15 cellular contexts compared by ENCODE assay signal in the genomic region with DNA sequence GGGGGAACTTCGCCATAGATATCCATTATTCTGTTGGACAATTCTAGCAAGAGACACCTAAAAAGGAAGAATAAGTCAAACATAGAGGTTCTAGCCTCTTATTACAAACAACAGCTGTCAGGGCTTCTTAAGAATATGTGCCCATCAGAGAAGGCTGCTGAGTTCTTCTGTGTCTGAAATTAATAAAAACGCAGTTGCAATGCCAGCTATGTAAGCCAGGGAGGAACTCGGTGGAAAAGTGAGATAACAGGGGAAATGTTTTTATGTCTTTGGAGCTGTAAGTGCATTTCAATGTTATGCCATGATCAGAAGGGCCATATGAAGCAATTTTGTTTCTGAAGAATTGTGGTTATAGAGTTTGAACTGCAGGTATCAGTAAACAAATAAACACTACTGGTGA.
DNase-seq lines count a peak whose midpoint lies in the region; ATAC-seq, FAIRE-seq and TF ChIP-seq lines count a peak whose summit lies in the region.
"Had no signal": no experiment of that assay in that cellular context is flagged by ENCODE, and none has a peak within 500 bp of the region (broad histone marks: within the 10 kb centered on the region; RNA-seq: fewer than 3 reads in every experiment).

No MANE protein-coding gene starts in this region.

- H4K8ac ChIP-seq in H9 (replicated peaks; ENCODE audit: insufficient read length, low read depth, low read length): no peak overlapping the region

- no peak overlapping the region for H3K56ac ChIP-seq in H9 (ENCODE audit: insufficient read length, low read depth, low read length)

- H4K91ac ChIP-seq in H9 (ENCODE audit: insufficient read length, low read depth, low read length): no peak overlapping the region

- H3T11ph ChIP-seq in H9 (ENCODE audit: low read length): no peak overlapping the region

- H3K27ac ChIP-seq in ACC112 (ENCODE audit: low read depth, low read length) (no peak overlapping the region), H9 (ENCODE audit: insufficient read length, low read depth, low read length) (no peak overlapping the region)
- H3K27ac ChIP-seq: A549, KMS-11 had no signal

- H3K9ac ChIP-seq in adipocyte (ENCODE audit: low read length) (no peak overlapping the region), H9 (ENCODE audit: extremely low read depth, insufficient read length, low read length) (no peak overlapping the region)
- H3K9ac ChIP-seq: KMS-11 had no signal

- H2BK15ac ChIP-seq in H9 (ENCODE audit: low read depth, low read length): no peak overlapping the region

- no peak overlapping the region for H2BK20ac ChIP-seq in H9 (ENCODE audit: low read depth, low read length, poor library complexity, severe bottlenecking)

- H3K4me3 ChIP-seq in ACC112 (ENCODE audit: low read depth, low read length): no peak overlapping the region
- H3K4me3 ChIP-seq in adipocyte (ENCODE audit: low read length): no peak overlapping the region
- no peak overlapping the region for H3K4me3 ChIP-seq in fibroblast of pulmonary artery (replicated peaks; ENCODE audit: low read depth, low read length)
- H3K4me3 ChIP-seq: A549, MG63 had no signal

- H4K20me1 ChIP-seq in H9 (ENCODE audit: control insufficient read depth, insufficient read depth, insufficient read length): no peaks in the 10 kb centered on the region

- no CpG with 5 or more reads among the region's 3 CpGs for WGBS in H9 (ENCODE audit: extremely low coverage, insufficient read length, low lambda C conversion rate)

- no peak for TF ChIP-seq CTCF in D721Med (IDR thresholded peaks at IDR 0.05; ENCODE audit: insufficient read depth, missing control alignments)
- peak; percentile 26 for TF ChIP-seq CTCF in fibroblast of pulmonary artery (IDR thresholded peaks at IDR 0.05; ENCODE audit: low read length, missing control alignments)
- no peak for TF ChIP-seq CTCF in H9 (conservative IDR thresholded peaks at IDR 0.05)

- peaks cover 5% of the 10 kb centered on the region for H3K36me3 ChIP-seq in ACC112 (ENCODE audit: insufficient read depth, low read length)
- no peaks in the 10 kb centered on the region for H3K36me3 ChIP-seq in adipocyte (ENCODE audit: control insufficient read depth, insufficient read depth, low read length, severe bottlenecking)
- H3K36me3 ChIP-seq: MG63 had no signal

- H3K4me2 ChIP-seq in H9 (ENCODE audit: insufficient read depth, insufficient read length, low read length): no peak overlapping the region
- H3K4me2 ChIP-seq: A549, KMS-11 had no signal

- H3K9me3 ChIP-seq in adipocyte (ENCODE audit: control insufficient read depth, low read length) (no peaks in the 10 kb centered on the region), H9 (ENCODE audit: control insufficient read depth, low read depth, low read length) (no peaks in the 10 kb centered on the region)
- H3K9me3 ChIP-seq: A549, MG63 had no signal

- H3K4me1 ChIP-seq in ACC112 (ENCODE audit: control insufficient read depth, insufficient read depth, low read length, unreplicated experiment) (peaks cover 13% of the 10 kb centered on the region), adipocyte (ENCODE audit: control insufficient read depth, insufficient read depth, low read length) (no peaks in the 10 kb centered on the region), H9 (ENCODE audit: insufficient read depth, low read length) (no peaks in the 10 kb centered on the region)

- H2BK120ac ChIP-seq in H9 (ENCODE audit: low read depth, low read length, poor library complexity, severe bottlenecking): no peak overlapping the region

- H3K4me3 Mint-ChIP-seq in H9: no peak overlapping the region
- H3K4me3 Mint-ChIP-seq: B cell; CD8-positive, alpha-beta T cell had no signal

- H2AFZ ChIP-seq in ACC112 (ENCODE audit: low read length, unreplicated experiment) (peak overlapping the region; percentile 13), H9 (ENCODE audit: low read length) (no peak overlapping the region)

- no peaks in the 10 kb centered on the region for H3K23me2 ChIP-seq in H9 (ENCODE audit: insufficient read length, low read depth, low read length, poor library complexity, severe bottlenecking)

- no peak overlapping the region for H3K18ac ChIP-seq in H9 (ENCODE audit: insufficient read length, low read depth, low read length)

- H3K27me3 ChIP-seq in ACC112 (ENCODE audit: insufficient read depth, low read length): no peaks in the 10 kb centered on the region
- no peaks in the 10 kb centered on the region for H3K27me3 ChIP-seq in adipocyte (replicated peaks; ENCODE audit: control insufficient read depth, insufficient read depth, low read length)
- H3K27me3 ChIP-seq in H9 (ENCODE audit: insufficient read depth, low read length): no peaks in the 10 kb centered on the region
- H3K27me3 ChIP-seq: MG63 had no signal

- no peak overlapping the region for H2AK5ac ChIP-seq in H9 (ENCODE audit: insufficient read length, low read length)

- no peak overlapping the region for H3K23ac ChIP-seq in H9 (ENCODE audit: insufficient read length, low read depth, low read length)

- H2BK5ac ChIP-seq in H9 (ENCODE audit: insufficient read length, low read length): no peak overlapping the region

- H3K27me3 Mint-ChIP-seq in H9 (ENCODE audit: low read depth): no peaks in the 10 kb centered on the region
- H3K27me3 Mint-ChIP-seq: B cell had no signal

- no peaks in the 10 kb centered on the region for H3K9me3 Mint-ChIP-seq in H9

- H3K36me3 Mint-ChIP-seq in H9 (ENCODE audit: insufficient read depth in 1 of 3, low read depth in 3 of 3): peaks cover 0 to 12% (median 0%) of the 10 kb centered on the region in 3 experiments; a peak in 4 of 7 replicates
- H3K36me3 Mint-ChIP-seq: CD8-positive, alpha-beta T cell had no signal

- no peak for ATAC-seq in GM21390 (IDR thresholded peaks at IDR 0.05; ENCODE audit: unreplicated experiment)
- ATAC-seq: A549; CD8-positive, alpha-beta T cell; PC-3 had no signal

- peak; percentile 83 for FAIRE-seq in D721Med (lab: Jason Lieb, UNC)
- FAIRE-seq: A549 had no signal

- no peak overlapping the region for H2BK12ac ChIP-seq in H9 (ENCODE audit: insufficient read length, low read depth, low read length)

- no peak for DNase-seq in D721Med (ENCODE audit: insufficient read length, low spot score)
- peak; percentile 49 for DNase-seq in adipocyte (ENCODE audit: low read depth)
- peak; percentile 39 for DNase-seq in fibroblast of pulmonary artery (ENCODE audit: low read depth)
- no peak for DNase-seq in kidney glomerular epithelial cell (lab: John Stamatoyannopoulos, UW)
- no peak for DNase-seq in H9
- DNase-seq: CD8-positive, alpha-beta T cell; MG63; NCI-H1105; NCI-H187; PC-3 had no signal

- H3K4ac ChIP-seq in H9 (ENCODE audit: low read depth, low read length): no peak overlapping the region

- H3K4me1 Mint-ChIP-seq in H9: no peaks in the 10 kb centered on the region
- H3K4me1 Mint-ChIP-seq: B cell had no signal

- H3K79me2 ChIP-seq in ACC112 (ENCODE audit: control insufficient read depth, insufficient read depth, low read length, unreplicated experiment) (no peaks in the 10 kb centered on the region), H9 (ENCODE audit: insufficient read depth, low read length) (no peaks in the 10 kb centered on the region)

- H4K5ac ChIP-seq in H9 (ENCODE audit: insufficient read length, low read depth, low read length): no peak overlapping the region

- no peak overlapping the region for H3K14ac ChIP-seq in H9 (ENCODE audit: insufficient read depth, low read length)

- H3K79me1 ChIP-seq in H9 (ENCODE audit: insufficient read depth, low read depth, low read length, poor library complexity, severe bottlenecking): no peaks in the 10 kb centered on the region

- H3K27ac Mint-ChIP-seq in H9: peak overlapping the region in 1 of 3 experiments; percentile 15; a peak in 1 of 7 replicates
- H3K27ac Mint-ChIP-seq: B cell; CD8-positive, alpha-beta T cell had no signal

Comparison
In these comparisons a context has a peak if more than half of its experiments do, and no peak if none do; other contexts are left out.
1. DNase-seq: peak in adipocyte (single experiment) and fibroblast of pulmonary artery (single experiment); none in D721Med (single experiment), kidney glomerular epithelial cell (single experiment) and H9 (single experiment).